ENCODE assay signal across 8 cellular contexts in genomic region chr22:19032898-19033567, GRCh38.
DNase-seq lines count a peak whose midpoint lies in the region; ATAC-seq and TF ChIP-seq lines count a peak whose summit lies in the region.
"Not testable (repeated sequence)": the region's sequence is repeated elsewhere in the genome, so short reads cannot be mapped to it uniquely, and the experiment has no call there.

No MANE protein-coding gene starts in this region.

- H3K27me3 Mint-ChIP-seq in T-helper 17 cell, result peaks cover 11% of the 10 kb centered on the region
- peaks cover 4 to 19% (median 8%) of the 10 kb centered on the region in 5 donors for H3K27me3 Mint-ChIP-seq in naive thymus-derived CD4-positive, alpha-beta T cell
- peaks cover 15 to 27% of the 10 kb centered on the region in 2 donors for H3K27me3 Mint-ChIP-seq in stimulated activated naive B cell treated with anti-CD40 and anti-IgM and Interleukin-4, amounts not matched to agents 10 μg/mL and 1 μg/mL and 100 μg/mL, for 72 hours

- H3K9me3 Mint-ChIP-seq in naive thymus-derived CD4-positive, alpha-beta T cell; stimulated activated naive B cell treated with anti-CD40 and anti-IgM and Interleukin-4, amounts not matched to agents 10 μg/mL and 1 μg/mL and 100 μg/mL, for 72 hours: not testable (repeated sequence)

- intact Hi-C loops in naive thymus-derived CD4-positive, alpha-beta T cell (cut with micrococcal nuclease), result loop anchor here in 1 of 2 donors (5.0 kb wide), 1 partner anchor 564 kb away; no protein-coding TSS in a partner anchor
- intact Hi-C loops in upper lobe of right lung (cut with DNase I), result not testable (repeated sequence)

- H3K4me1 ChIP-seq in DND-41 (ENCODE audit: insufficient read depth, low read length); naive thymus-derived CD4-positive, alpha-beta T cell (ENCODE audit: control insufficient read depth in 2 of 2, insufficient read depth in 2 of 2, low read length in 2 of 2); upper lobe of right lung: not testable (repeated sequence)

- H3K27me3 ChIP-seq in DND-41 (ENCODE audit: insufficient read depth, low read length, poor library complexity); naive thymus-derived CD4-positive, alpha-beta T cell (ENCODE audit: control insufficient read depth in 2 of 2, insufficient read depth in 2 of 2, low read length in 2 of 2): not testable (repeated sequence)
- peaks cover 17% of the 10 kb centered on the region for H3K27me3 ChIP-seq in upper lobe of right lung

- not testable (repeated sequence) for TF ChIP-seq CTCF in DND-41 (IDR thresholded peaks at IDR 0.05; ENCODE audit: borderline replicate concordance, extremely low read depth, low read length, poor library complexity, severe bottlenecking); upper lobe of right lung (IDR thresholded peaks at IDR 0.05)

- not testable (repeated sequence) for H3K36me3 ChIP-seq in DND-41 (ENCODE audit: insufficient read depth, low read length); upper lobe of right lung
- H3K36me3 ChIP-seq in naive thymus-derived CD4-positive, alpha-beta T cell (ENCODE audit: control insufficient read depth in 2 of 3, insufficient read depth in 3 of 3, low read length in 3 of 3), result peaks cover 0 to 14% (median 0%) of the 10 kb centered on the region in 3 experiments

- H3K27ac ChIP-seq in DND-41 (ENCODE audit: low read length); naive thymus-derived CD4-positive, alpha-beta T cell (ENCODE audit: low read depth, low read length); upper lobe of right lung: not testable (repeated sequence)

- not testable (repeated sequence) for H3K36me3 Mint-ChIP-seq in T-helper 17 cell (ENCODE audit: low read depth); naive thymus-derived CD4-positive, alpha-beta T cell; stimulated activated naive B cell treated with anti-CD40 and anti-IgM and Interleukin-4, amounts not matched to agents 10 μg/mL and 1 μg/mL and 100 μg/mL, for 72 hours

- not testable (repeated sequence) for H3K27ac Mint-ChIP-seq in T-helper 17 cell
- H3K27ac Mint-ChIP-seq in naive thymus-derived CD4-positive, alpha-beta T cell, result peak overlapping the region in 1 of 9 donors; percentile 21
- H3K27ac Mint-ChIP-seq in stimulated activated naive B cell treated with anti-CD40 and anti-IgM and Interleukin-4, amounts not matched to agents 10 μg/mL and 1 μg/mL and 100 μg/mL, for 72 hours, result peak overlapping the region; percentile 87

- DNase-seq in DND-41; T-helper 17 cell; naive thymus-derived CD4-positive, alpha-beta T cell; stimulated activated naive B cell treated with anti-CD40 and anti-IgM and Interleukin-4, amounts not matched to agents 10 μg/mL and 1 μg/mL and 100 μg/mL, for 72 hours: not testable (repeated sequence)
- peak; percentile 1 for DNase-seq in activated naive CD4-positive, alpha-beta T cell treated with Interleukin-2 at 50 U/mL for 16 hours
- peak; percentile 39 for DNase-seq in ecto neural progenitor cell (ENCODE audit: low spot score)
- peak; percentile 43 for DNase-seq in left lobe of liver (ENCODE audit: low spot score)
- DNase-seq in upper lobe of right lung, result peak; percentile 59

- peak overlapping the region; percentile 7 for H3K4me3 Mint-ChIP-seq in T-helper 17 cell
- H3K4me3 Mint-ChIP-seq in naive thymus-derived CD4-positive, alpha-beta T cell; stimulated activated naive B cell treated with anti-CD40 and anti-IgM and Interleukin-4, amounts not matched to agents 10 μg/mL and 1 μg/mL and 100 μg/mL, for 72 hours: not testable (repeated sequence)

- H3K9ac ChIP-seq in DND-41 (ENCODE audit: low read depth, low read length), result not testable (repeated sequence)

- not testable (repeated sequence) for H3K9me3 ChIP-seq in DND-41 (ENCODE audit: insufficient read depth, low read length, severe bottlenecking); T-helper 17 cell (ENCODE audit: control insufficient read depth, low read length, poor library complexity, severe bottlenecking); naive thymus-derived CD4-positive, alpha-beta T cell (ENCODE audit: control insufficient read depth in 2 of 3, low read length in 3 of 3); upper lobe of right lung

- not testable (repeated sequence) for H3K4me3 ChIP-seq in DND-41 (ENCODE audit: low read depth in 1 of 2, low read length in 2 of 2); naive thymus-derived CD4-positive, alpha-beta T cell (ENCODE audit: low read length); upper lobe of right lung

- not testable (repeated sequence) for H3K4me2 ChIP-seq in DND-41 (ENCODE audit: insufficient read depth, low read length)

- H3K4me1 Mint-ChIP-seq in T-helper 17 cell, result peaks cover 13% of the 10 kb centered on the region
- H3K4me1 Mint-ChIP-seq in naive thymus-derived CD4-positive, alpha-beta T cell, result peaks cover 0 to 18% (median 10%) of the 10 kb centered on the region in 7 donors
- not testable (repeated sequence) for H3K4me1 Mint-ChIP-seq in stimulated activated naive B cell treated with anti-CD40 and anti-IgM and Interleukin-4, amounts not matched to agents 10 μg/mL and 1 μg/mL and 100 μg/mL, for 72 hours

- peaks cover 13% of the 10 kb centered on the region for H4K20me1 ChIP-seq in DND-41 (ENCODE audit: insufficient read depth, low read length)

- POLR2A ChIA-PET in naive thymus-derived CD4-positive, alpha-beta T cell (lab: Charles Lee), result interaction anchor here (0.6 kb wide), 1 partner anchor 249 kb away, joined by 3 read pairs; no protein-coding TSS in a partner anchor

- H3K79me2 ChIP-seq in DND-41 (ENCODE audit: insufficient read depth, low read length), result not testable (repeated sequence)

- CTCF ChIA-PET in naive thymus-derived CD4-positive, alpha-beta T cell (lab: Charles Lee), result not testable (repeated sequence)

- H2AFZ ChIP-seq in DND-41 (ENCODE audit: low read depth, low read length), result not testable (repeated sequence)

- 0 out of 3 replicates have a peak, but pooled peaks have one; percentile 11 for ATAC-seq in DND-41 (ENCODE audit: insufficient read depth, low read depth)
- not testable (repeated sequence) for ATAC-seq in T-helper 17 cell; left lobe of liver; stimulated activated naive B cell treated with anti-CD40 and anti-IgM and Interleukin-4, amounts not matched to agents 10 μg/mL and 1 μg/mL and 100 μg/mL, for 72 hours (replicated peaks); upper lobe of right lung
- ATAC-seq in naive thymus-derived CD4-positive, alpha-beta T cell, result peak; percentile 3
